Comparison of ENCODE assay signal across 1 cellular context in the genomic region with DNA sequence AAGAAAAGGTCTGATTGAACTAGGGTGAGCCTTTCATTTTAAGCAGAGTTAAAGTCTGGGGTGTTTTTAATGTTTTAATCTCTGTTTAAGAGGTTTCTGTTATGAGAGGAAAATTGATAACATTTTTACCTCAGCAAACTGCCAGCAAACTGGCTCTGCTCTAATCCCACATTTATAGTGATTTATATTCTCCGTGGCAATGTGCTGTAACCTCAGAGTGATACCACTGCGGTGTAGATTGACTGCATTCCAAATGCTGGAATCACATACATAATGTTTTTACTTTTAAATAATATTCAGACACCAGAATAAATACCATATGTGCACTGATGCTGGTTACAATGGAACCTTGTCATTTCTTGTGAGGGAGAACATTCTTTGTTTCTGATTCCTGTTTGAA.
A peak's percentile ranks its signal among the peaks of the same experiment; 100 is the strongest.
TF ChIP-seq lines count a peak whose summit lies in the region.

No MANE protein-coding gene starts in this region.

TF ChIP-seq in HEK293, 187 proteins besides CTCF, POLR2A, EP300 and RAD21 (continued from another document):
- TF ChIP-seq, protein P1, sequence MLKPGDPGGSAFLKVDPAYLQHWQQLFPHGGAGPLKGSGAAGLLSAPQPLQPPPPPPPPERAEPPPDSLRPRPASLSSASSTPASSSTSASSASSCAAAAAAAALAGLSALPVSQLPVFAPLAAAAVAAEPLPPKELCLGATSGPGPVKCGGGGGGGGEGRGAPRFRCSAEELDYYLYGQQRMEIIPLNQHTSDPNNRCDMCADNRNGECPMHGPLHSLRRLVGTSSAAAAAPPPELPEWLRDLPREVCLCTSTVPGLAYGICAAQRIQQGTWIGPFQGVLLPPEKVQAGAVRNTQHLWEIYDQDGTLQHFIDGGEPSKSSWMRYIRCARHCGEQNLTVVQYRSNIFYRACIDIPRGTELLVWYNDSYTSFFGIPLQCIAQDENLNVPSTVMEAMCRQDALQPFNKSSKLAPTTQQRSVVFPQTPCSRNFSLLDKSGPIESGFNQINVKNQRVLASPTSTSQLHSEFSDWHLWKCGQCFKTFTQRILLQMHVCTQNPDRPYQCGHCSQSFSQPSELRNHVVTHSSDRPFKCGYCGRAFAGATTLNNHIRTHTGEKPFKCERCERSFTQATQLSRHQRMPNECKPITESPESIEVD (tag by site-specific recombination; IDR thresholded peaks at IDR 0.05): peak; percentile 62
